26 cellular contexts compared by ENCODE assay signal in genomic region chrX:97529801-97530200, GRCh38.
DNase-seq lines count a peak whose midpoint lies in the region; ATAC-seq and TF ChIP-seq lines count a peak whose summit lies in the region.
"Had no signal": no experiment of that assay in that cellular context is flagged by ENCODE, and none has a peak within 500 bp of the region (broad histone marks: within the 10 kb centered on the region; RNA-seq: fewer than 3 reads in every experiment).

No MANE protein-coding gene starts in this region.

- no peak for ATAC-seq in effector memory CD8-positive, alpha-beta T cell (replicated peaks)
- no peak for ATAC-seq in left cardiac atrium
- ATAC-seq: activated CD8-positive, alpha-beta T cell treated with anti-CD3 and anti-CD28 coated beads, Interleukin-2, amount 10 ng/mL, durations not matched to agents 7 days and 5 days; HCT116; T-cell; upper lobe of right lung had no signal

- no peaks in the 10 kb centered on the region for H3K9me3 ChIP-seq in MG63
- H3K9me3 ChIP-seq: upper lobe of right lung had no signal

- no peaks in the 10 kb centered on the region for H3K36me3 Mint-ChIP-seq in effector memory CD8-positive, alpha-beta T cell (ENCODE audit: insufficient read depth)

- no peak overlapping the region for H3K27ac Mint-ChIP-seq in effector memory CD8-positive, alpha-beta T cell
- H3K27ac Mint-ChIP-seq: activated CD8-positive, alpha-beta T cell treated with anti-CD3 and anti-CD28 coated beads, Interleukin-2, amount 10 ng/mL, durations not matched to agents 7 days and 5 days; T-cell had no signal

- no peak overlapping the region for H3K4me3 Mint-ChIP-seq in effector memory CD8-positive, alpha-beta T cell
- H3K4me3 Mint-ChIP-seq: activated CD8-positive, alpha-beta T cell treated with anti-CD3 and anti-CD28 coated beads, Interleukin-2, amount 10 ng/mL, durations not matched to agents 7 days and 5 days; neural crest cell; T-cell had no signal

- no peak for TF ChIP-seq CTCF in fibroblast of villous mesenchyme (IDR thresholded peaks at IDR 0.05; ENCODE audit: insufficient read depth, low read depth, low read length)

- H3K27me3 Mint-ChIP-seq in effector memory CD8-positive, alpha-beta T cell, result no peaks in the 10 kb centered on the region

- H3K4me3 ChIP-seq in fibroblast of villous mesenchyme (ENCODE audit: low read depth, low read length) (no peak overlapping the region), skeletal muscle cell (ENCODE audit: low read depth, low read length) (no peak overlapping the region), MG63 (no peak overlapping the region)
- H3K4me3 ChIP-seq: dorsolateral prefrontal cortex, upper lobe of right lung had no signal

- H3K4me1 Mint-ChIP-seq in effector memory CD8-positive, alpha-beta T cell (ENCODE audit: low read depth in 2 of 2), result no peaks in the 10 kb centered on the region
- H3K4me1 Mint-ChIP-seq: T-cell had no signal

- peaks cover 8 to 14% of the 10 kb centered on the region in 2 donors for H3K9me3 Mint-ChIP-seq in effector memory CD8-positive, alpha-beta T cell

- intact Hi-C loops in left cardiac atrium (cut with DNase I), result no loop called here

- no peaks in the 10 kb centered on the region for H3K36me3 ChIP-seq in MG63
- H3K36me3 ChIP-seq: upper lobe of right lung had no signal

- H3K27me3 ChIP-seq in MG63, result no peaks in the 10 kb centered on the region
- H3K27me3 ChIP-seq: upper lobe of right lung had no signal

- peak; percentile 66 for DNase-seq in NCI-H226
- DNase-seq in astrocyte of the hippocampus (ENCODE audit: low read depth, low spot score), result peak; percentile 68
- peak; percentile 28 for DNase-seq in fibroblast of villous mesenchyme (ENCODE audit: low read depth)
- DNase-seq in skeletal muscle cell (ENCODE audit: low read depth), result peak; percentile 30
- DNase-seq in MG63, result no peak
- no peak for DNase-seq in effector memory CD8-positive, alpha-beta T cell
- no peak for DNase-seq in NCI-H2227 treated with DMSO at 0.1 percent for 48 hours (lab: John Stamatoyannopoulos, UW)
- no peak for DNase-seq in left cardiac atrium
- DNase-seq: activated CD4-positive, alpha-beta T cell treated with anti-CD3 and anti-CD28 coated beads for 1 hour; activated CD8-positive, alpha-beta T cell treated with anti-CD3 and anti-CD28 coated beads, Interleukin-2, amount 10 ng/mL, durations not matched to agents 7 days and 5 days; activated naive CD4-positive, alpha-beta T cell treated with Interleukin-2 at 50 U/mL for 16 hours; amygdala; central memory CD4-positive, alpha-beta T cell; dorsolateral prefrontal cortex; EL; glutamatergic neuron; kidney glomerular epithelial cell; NCI-H2081; NCI-H524; NK-92 treated with Interleukin-12 subunit alpha and Interleukin-12 subunit beta, amount 100 ng/mL, for 24 hours; posterior cingulate gyrus; SHP77 treated with DMSO at 0.1 percent for 48 hours; T-cell; upper lobe of right lung had no signal

Comparison
In these comparisons a context has a peak if more than half of its experiments do, and no peak if none do; other contexts are left out.
1. DNase-seq: peak in NCI-H226 (single experiment), astrocyte of the hippocampus (single experiment), fibroblast of villous mesenchyme (single experiment) and skeletal muscle cell (single experiment); none in MG63 (single experiment), effector memory CD8-positive, alpha-beta T cell (0 of 3), NCI-H2227 treated with DMSO at 0.1 percent for 48 hours (single experiment) and left cardiac atrium (single experiment).